In genomic region chr5:122099060-122099790, GRCh38 we compare ENCODE assay signal across 15 cellular contexts. TPM values are rescaled to one million over a fixed set of nuclear protein-coding genes. Genes with fewer than 3 reads are reported as not detected.
DNase-seq lines count a peak whose midpoint lies in the region; ATAC-seq and TF ChIP-seq lines count a peak whose summit lies in the region.
"Had no signal": no experiment of that assay in that cellular context is flagged by ENCODE, and none has a peak within 500 bp of the region (broad histone marks: within the 10 kb centered on the region; RNA-seq: fewer than 3 reads in every experiment).

No MANE protein-coding gene starts in this region.

- H3K9me3 ChIP-seq in PC-3 (ENCODE audit: low read length) = no peaks in the 10 kb centered on the region
- H3K9me3 ChIP-seq: neutrophil, stomach had no signal

- no peak overlapping the region for H2BK5ac ChIP-seq in mesendoderm (ENCODE audit: low read length)

- H3K9me3 Mint-ChIP-seq in Calu3 (ENCODE audit: low read depth, unreplicated experiment) (no peaks in the 10 kb centered on the region), chondrocyte (ENCODE audit: low read depth) (no peaks in the 10 kb centered on the region)
- H3K9me3 Mint-ChIP-seq: activated naive CD4-positive, alpha-beta T cell treated with anti-CD3 and anti-CD28 coated beads for 36 hours had no signal

- H3K23ac ChIP-seq in mesendoderm (ENCODE audit: low read length) = no peak overlapping the region

- TF ChIP-seq CTCF in Calu3 (IDR thresholded peaks at IDR 0.05; ENCODE audit: unreplicated experiment) (no peak), PC-3 (conservative IDR thresholded peaks at IDR 0.05; ENCODE audit: low read depth, low read length) (no peak), chondrocyte (IDR thresholded peaks at IDR 0.05) (no peak)

- no TSS peak for BruUV-seq in Calu3 (replicated peaks; lab: Mats Ljungman, UMichigan)
- BruUV-seq in PC-3 (replicated peaks; lab: Mats Ljungman, UMichigan) = no TSS peak

- H3K79me1 ChIP-seq in mesendoderm (ENCODE audit: low read length) = no peaks in the 10 kb centered on the region

- no peaks in the 10 kb centered on the region for H3K79me2 ChIP-seq in PC-3 (ENCODE audit: low read length)
- no peaks in the 10 kb centered on the region for H3K79me2 ChIP-seq in mesendoderm (ENCODE audit: control insufficient read depth, insufficient read depth, low read length)

- H3K4me3 ChIP-seq in PC-3 (ENCODE audit: low read length) (no peak overlapping the region), mesendoderm (ENCODE audit: low read length) (no peak overlapping the region)
- H3K4me3 ChIP-seq: stomach had no signal

- ATAC-seq in PC-3 (peak; percentile 99), GM18909 (IDR thresholded peaks at IDR 0.05; ENCODE audit: poor library complexity, unreplicated experiment) (no peak), GM21447 (IDR thresholded peaks at IDR 0.05; ENCODE audit: unreplicated experiment) (no peak)

- POLR2A ChIA-PET in PC-3 (lab: Charles Lee; ENCODE audit: unreplicated experiment) = no interaction called here

- no peaks in the 10 kb centered on the region for H3F3A ChIP-seq in PC-3 (ENCODE audit: low read length, unreplicated experiment)

- H3K4me1 ChIP-seq in PC-3 (ENCODE audit: insufficient read depth, low read length) (peaks cover 8% of the 10 kb centered on the region), mesendoderm (ENCODE audit: control insufficient read depth, low read depth, low read length) (no peaks in the 10 kb centered on the region)
- H3K4me1 ChIP-seq: stomach had no signal

- DNase-seq in Calu3 (peak; percentile 49), PC-3 (peak; percentile 79), chondrocyte (ENCODE audit: low spot score) (no peak), mesendoderm (peak; percentile 48), T-helper 1 cell (no peak), OCI-M2 (lab: John Stamatoyannopoulos, UW; ENCODE audit: unreplicated experiment) (no peak)
- DNase-seq: activated CD4-positive, alpha-beta T cell treated with anti-CD3 and anti-CD28 coated beads, Interleukin-2, amount 50 U/mL, for 48 hours; activated naive CD4-positive, alpha-beta T cell treated with anti-CD3 and anti-CD28 coated beads for 36 hours; C1 segment of cervical spinal cord; NCI-H510A; stimulated activated CD4-positive, alpha-beta T cell treated with anti-CD3 and anti-CD28 coated beads, Interleukin-2, amount 100 ng/mL, for 24 hours; stomach had no signal

- H2BK120ac ChIP-seq in mesendoderm (ENCODE audit: low read depth, low read length) = no peak overlapping the region

- H3K36me3 ChIP-seq in PC-3 (ENCODE audit: low read depth, low read length) (no peaks in the 10 kb centered on the region), mesendoderm (ENCODE audit: control insufficient read depth, insufficient read depth, low read length) (no peaks in the 10 kb centered on the region)
- H3K36me3 ChIP-seq: neutrophil, stomach had no signal

- no peak overlapping the region for H3K27ac ChIP-seq in PC-3 (ENCODE audit: low read length)
- no peak overlapping the region for H3K27ac ChIP-seq in mesendoderm (ENCODE audit: low read depth, low read length)
- H3K27ac ChIP-seq: neutrophil, stomach had no signal

- H3K27me3 Mint-ChIP-seq in Calu3 (ENCODE audit: unreplicated experiment) (no peaks in the 10 kb centered on the region), chondrocyte (ENCODE audit: low read depth) (no peaks in the 10 kb centered on the region)

- no peak overlapping the region for H2AK5ac ChIP-seq in mesendoderm (ENCODE audit: low read length)

- no peak overlapping the region for H3K4ac ChIP-seq in mesendoderm (ENCODE audit: low read depth, low read length)

- H3K9ac ChIP-seq in PC-3 (ENCODE audit: low read length) = no peak overlapping the region
- H3K9ac ChIP-seq in mesendoderm (ENCODE audit: low read length) = no peak overlapping the region

- peak overlapping the region; percentile 42 for H3K4me2 ChIP-seq in PC-3 (ENCODE audit: low read length)
- H3K4me2 ChIP-seq in mesendoderm (ENCODE audit: low read length) = no peak overlapping the region

- H4K8ac ChIP-seq in mesendoderm (ENCODE audit: low read depth, low read length) = no peak overlapping the region

- intact Hi-C loops in Calu3 (cut with micrococcal nuclease; ENCODE audit: unreplicated experiment) (no loop called here), PC-3 (cut with micrococcal nuclease) (no loop called here)

- H2BK15ac ChIP-seq in mesendoderm (replicated peaks; ENCODE audit: low read depth) = no peak overlapping the region

- H3K36me3 Mint-ChIP-seq in Calu3 (ENCODE audit: insufficient read depth, unreplicated experiment) (no peaks in the 10 kb centered on the region), chondrocyte (ENCODE audit: low read depth) (no peaks in the 10 kb centered on the region)

- no peak overlapping the region for H3K18ac ChIP-seq in mesendoderm (ENCODE audit: low read length)

- H3K4me1 Mint-ChIP-seq in Calu3 (ENCODE audit: low read depth, unreplicated experiment) = peaks cover 25% of the 10 kb centered on the region
- peaks cover 41% of the 10 kb centered on the region for H3K4me1 Mint-ChIP-seq in chondrocyte (ENCODE audit: low read depth)

- CTCF ChIA-PET in Calu3 (lab: Charles Lee) = interaction anchor here (0.7 to 1.0 kb wide), 2 partner anchors 15 to 138 kb away, joined by 3 to 4 read pairs; partner anchors contain the start of gene SRFBP1
- CTCF ChIA-PET in PC-3 (lab: Charles Lee) = no interaction called here

- H4K5ac ChIP-seq in mesendoderm (ENCODE audit: low read length) = no peak overlapping the region

- no peak overlapping the region for H3K4me3 Mint-ChIP-seq in Calu3 (ENCODE audit: low read depth, unreplicated experiment)
- no peak overlapping the region for H3K4me3 Mint-ChIP-seq in chondrocyte (ENCODE audit: unreplicated experiment)
- H3K4me3 Mint-ChIP-seq: activated naive CD4-positive, alpha-beta T cell treated with anti-CD3 and anti-CD28 coated beads for 36 hours had no signal

- no peak overlapping the region for H3K56ac ChIP-seq in mesendoderm (ENCODE audit: low read length)

- peak overlapping the region; percentile 67 for H3K27ac Mint-ChIP-seq in Calu3 (ENCODE audit: unreplicated experiment)
- peak overlapping the region; percentile 45 for H3K27ac Mint-ChIP-seq in chondrocyte (ENCODE audit: unreplicated experiment)
- H3K27ac Mint-ChIP-seq: activated naive CD4-positive, alpha-beta T cell treated with anti-CD3 and anti-CD28 coated beads for 36 hours had no signal

- H2AFZ ChIP-seq in PC-3 (ENCODE audit: low read length) = no peak overlapping the region

- no peaks in the 10 kb centered on the region for H4K20me1 ChIP-seq in PC-3 (ENCODE audit: low read length)

- no peaks in the 10 kb centered on the region for H3K9me2 ChIP-seq in PC-3 (replicated peaks; ENCODE audit: low read length)

- WGBS in mesendoderm (ENCODE audit: extremely low coverage, insufficient coverage, low lambda C conversion rate) = no CpG with 5 or more reads among the region's 6 CpGs

- H3K27me3 ChIP-seq in PC-3 (ENCODE audit: low read length) (no peaks in the 10 kb centered on the region), mesendoderm (ENCODE audit: insufficient read depth, low read length, poor library complexity) (no peaks in the 10 kb centered on the region)
- H3K27me3 ChIP-seq: neutrophil, stomach had no signal

RNA-seq across cellular contexts. Expression of gene LOX, which starts 21.2 kb away (rescaled TPM):
- total RNA-seq in Calu3 (2022) (3.6 and 8.7 TPM in 2 replicates), PC-3 (2014; rRNA removed) (0.18 and 0.23 TPM in 2 replicates), chondrocyte (320 to 615 TPM (median 611 TPM) in 3 replicates)
- 0.77 TPM for polyA plus RNA-seq in mesendoderm (2013, experiment 1 of 2)
- 0.87 TPM for polyA plus RNA-seq in mesendoderm (2013, experiment 2 of 2)
- total RNA-seq: activated naive CD4-positive, alpha-beta T cell treated with anti-CD3 and anti-CD28 coated beads for 36 hours had no signal

RNA-seq across cellular contexts. Expression of gene ZNF474, which starts 30.1 kb away (rescaled TPM):
- total RNA-seq in Calu3 (2022) (0.29 and 0.73 TPM in 2 replicates), PC-3 (2014; rRNA removed) (0.36 TPM in 1 of 2 replicates, not detected in the other), chondrocyte (0.25 to 1.2 TPM (median 0.33 TPM) in 3 replicates)
- 0.08 TPM for polyA plus RNA-seq in mesendoderm (2013, experiment 1 of 2)
- 0.04 TPM for polyA plus RNA-seq in mesendoderm (2013, experiment 2 of 2)
- total RNA-seq: activated naive CD4-positive, alpha-beta T cell treated with anti-CD3 and anti-CD28 coated beads for 36 hours had no signal

Comparison
In these comparisons a context has a peak if more than half of its experiments do, and no peak if none do; other contexts are left out.
1. DNase-seq: peak in Calu3 (single experiment), PC-3 (single experiment) and mesendoderm (single experiment); none in chondrocyte (single experiment), T-helper 1 cell (0 of 5) and OCI-M2 (single experiment).
2. RNA of gene LOX, which starts 21.2 kb away (total RNA-seq): 320 to 615 TPM in chondrocyte; 3.6 to 8.7 TPM in Calu3 and 0.18 to 0.23 TPM in PC-3; every median in the first group is over 10 times any median in the second.